In genomic region chr11:118899296-118899688, GRCh38 we compare ENCODE assay signal across 30 cellular contexts. TPM values are rescaled to one million over a fixed set of nuclear protein-coding genes. Genes with fewer than 3 reads are reported as not detected.
DNase-seq lines count a peak whose midpoint lies in the region; ATAC-seq and TF ChIP-seq lines count a peak whose summit lies in the region.
"Had no signal": no experiment of that assay in that cellular context is flagged by ENCODE, and none has a peak within 500 bp of the region (broad histone marks: within the 10 kb centered on the region; RNA-seq: fewer than 3 reads in every experiment).

No MANE protein-coding gene starts in this region.

- no peak overlapping the region for H3K27ac ChIP-seq in CD8-positive, alpha-beta T cell (ENCODE audit: low read depth, low read length)
- H3K27ac ChIP-seq in RWPE1 (peak overlapping the region; percentile 63), gastroesophageal sphincter (peak overlapping the region in 3 of 4 donors; percentile 10 to 47 (median 45)), tibial artery (peak overlapping the region; percentile 31 to 46)
- H3K27ac ChIP-seq: left ventricle myocardium inferior, tibial nerve had no signal

- DNase-seq in CD8-positive, alpha-beta T cell, result no peak
- no peak for DNase-seq in RWPE1 (ENCODE audit: low spot score)
- no peak for DNase-seq in tibial artery
- no peak for DNase-seq in HCEC 1CT
- DNase-seq in left colon, result no peak
- DNase-seq in LoVo (ENCODE audit: low spot score), result no peak
- DNase-seq: activated CD4-positive, alpha-beta memory T cell treated with anti-CD3 and anti-CD28 coated beads, Interleukin-2, amount 10 ng/mL, durations not matched to agents 7 days and 5 days; activated CD8-positive, alpha-beta memory T cell treated with anti-CD3 and anti-CD28 coated beads, Interleukin-2, amount 50 U/mL, for 4 hours; activated naive CD4-positive, alpha-beta T cell treated with anti-CD3 and anti-CD28 coated beads, Interleukin-2, amount 50 U/mL, for 16 hours; amygdala; DMS 273 treated with DMSO at 0.1 percent for 48 hours; effector CD8-positive, alpha-beta T cell; glutamatergic neuron; GOT3; KBM-7; left ventricle myocardium inferior; mesendoderm; NCI-H1105 treated with DMSO at 0.1 percent for 48 hours; NCI-H1930; NCI-H526; stimulated activated CD4-positive, alpha-beta T cell treated with anti-CD3 and anti-CD28 coated beads, Interleukin-12 subunit alpha, Interleukin-12 subunit beta, amount 100 ng/mL, for 4 hours; stimulated activated CD4-positive, alpha-beta T cell treated with anti-CD3 and anti-CD28 coated beads, Interleukin-2, amount 100 ng/mL, for 48 hours had no signal

- H3K9me3 ChIP-seq in CD8-positive, alpha-beta T cell (ENCODE audit: low read length), result no peaks in the 10 kb centered on the region
- H3K9me3 ChIP-seq in gastroesophageal sphincter (no peaks in the 10 kb centered on the region), tibial artery (no peaks in the 10 kb centered on the region)
- H3K9me3 ChIP-seq: left ventricle myocardium inferior, tibial nerve had no signal

- no CpG with 5 or more reads among the region's 6 CpGs for WGBS in gastroesophageal sphincter (ENCODE audit: low coverage in 1 of 2), 2 donors

- H3K4me3 ChIP-seq in CD8-positive, alpha-beta T cell (ENCODE audit: low read depth, low read length), result no peak overlapping the region
- no peak overlapping the region for H3K4me3 ChIP-seq in gastroesophageal sphincter
- no peak overlapping the region for H3K4me3 ChIP-seq in tibial artery
- H3K4me3 ChIP-seq: left ventricle myocardium inferior, tibial nerve had no signal

- peaks cover 71% of the 10 kb centered on the region for H3K36me3 Mint-ChIP-seq in CD8-positive, alpha-beta T cell

- no peak for TF ChIP-seq POLR2A in gastroesophageal sphincter (IDR thresholded peaks at IDR 0.05)

- intact Hi-C loops in CD8-positive, alpha-beta T cell (cut with DNase I, micrococcal nuclease), result loop anchor here in 1 of 2 experiments (5.0 kb wide), 1 partner anchor 37 kb away; no protein-coding TSS in a partner anchor
- intact Hi-C loops in tibial artery (cut with DNase I; ENCODE audit: low total_unique reads) (no loop called here), left colon (cut with DNase I, micrococcal nuclease) (no loop called here)

- TF ChIP-seq CTCF in CD8-positive, alpha-beta T cell (IDR thresholded peaks at IDR 0.05), result no peak
- TF ChIP-seq CTCF in RWPE1 (conservative IDR thresholded peaks at IDR 0.05; ENCODE audit: low read depth) (no peak), gastroesophageal sphincter (IDR thresholded peaks at IDR 0.05) (no peak), tibial artery (IDR thresholded peaks at IDR 0.05) (no peak)

- POLR2A ChIA-PET in CD8-positive, alpha-beta T cell (lab: Charles Lee), result interaction anchor here (1.2 to 6.6 kb wide), 3 partner anchors 13 to 110 kb away, joined by 4 to 182 read pairs (median 5); partner anchors contain the start of genes BCL9L and DDX6
- POLR2A ChIA-PET in RWPE1 (lab: Yijun Ruan, JAX; ENCODE audit: low non-redundant PET), result no interaction called here

- H3K27me3 Mint-ChIP-seq in CD8-positive, alpha-beta T cell (ENCODE audit: low read depth), result no peaks in the 10 kb centered on the region
- H3K27me3 Mint-ChIP-seq: activated CD4-positive, alpha-beta memory T cell treated with anti-CD3 and anti-CD28 coated beads, Interleukin-2, amount 10 ng/mL, durations not matched to agents 7 days and 5 days; activated T-helper 17 cell treated with anti-CD3 and anti-CD28 coated beads, Interleukin-2, amount 50 U/mL, for 72 hours had no signal

- H3K4me3 Mint-ChIP-seq in CD8-positive, alpha-beta T cell, result no peak overlapping the region
- H3K4me3 Mint-ChIP-seq: activated CD4-positive, alpha-beta memory T cell treated with anti-CD3 and anti-CD28 coated beads, Interleukin-2, amount 10 ng/mL, durations not matched to agents 7 days and 5 days; activated T-helper 17 cell treated with anti-CD3 and anti-CD28 coated beads, Interleukin-2, amount 50 U/mL, for 72 hours had no signal

- no peaks in the 10 kb centered on the region for H3K27me3 ChIP-seq in CD8-positive, alpha-beta T cell (ENCODE audit: insufficient read depth, low read length)
- H3K27me3 ChIP-seq in gastroesophageal sphincter (no peaks in the 10 kb centered on the region), tibial artery (no peaks in the 10 kb centered on the region)
- H3K27me3 ChIP-seq: tibial nerve had no signal

- no peaks in the 10 kb centered on the region for H3K9me3 Mint-ChIP-seq in CD8-positive, alpha-beta T cell
- H3K9me3 Mint-ChIP-seq: activated CD4-positive, alpha-beta memory T cell treated with anti-CD3 and anti-CD28 coated beads, Interleukin-2, amount 10 ng/mL, durations not matched to agents 7 days and 5 days; activated T-helper 17 cell treated with anti-CD3 and anti-CD28 coated beads, Interleukin-2, amount 50 U/mL, for 72 hours had no signal

- H3K36me3 ChIP-seq in CD8-positive, alpha-beta T cell (ENCODE audit: insufficient read depth, low read length), result peaks cover 45% of the 10 kb centered on the region
- peaks cover 0 to 95% of the 10 kb centered on the region in 2 donors for H3K36me3 ChIP-seq in gastroesophageal sphincter
- H3K36me3 ChIP-seq in tibial artery, result peaks cover 56 to 99% (median 86%) of the 10 kb centered on the region in 3 donors

- H3K4me1 ChIP-seq in CD8-positive, alpha-beta T cell (ENCODE audit: insufficient read depth, low read length), result peaks cover 50% of the 10 kb centered on the region
- H3K4me1 ChIP-seq in gastroesophageal sphincter (peaks cover 0 to 79% (median 0%) of the 10 kb centered on the region in 3 donors), tibial artery (peaks cover 0 to 49% (median 12%) of the 10 kb centered on the region in 4 donors)
- H3K4me1 ChIP-seq: left ventricle myocardium inferior had no signal

- peak overlapping the region; percentile 45 for H3K27ac Mint-ChIP-seq in CD8-positive, alpha-beta T cell
- H3K27ac Mint-ChIP-seq: activated CD4-positive, alpha-beta memory T cell treated with anti-CD3 and anti-CD28 coated beads, Interleukin-2, amount 10 ng/mL, durations not matched to agents 7 days and 5 days; progenitor cell of endocrine pancreas had no signal

- CTCF ChIA-PET in CD8-positive, alpha-beta T cell (lab: Charles Lee), result interaction anchor here (1.6 to 4.2 kb wide), 2 partner anchors 109 to 209 kb away, joined by 5 to 13 read pairs; partner anchors contain the start of gene DDX6
- CTCF ChIA-PET in RWPE1 (lab: Yijun Ruan, JAX), result no interaction called here

- no peak for TF ChIP-seq EP300 in gastroesophageal sphincter (IDR thresholded peaks at IDR 0.05)

- ATAC-seq in CD8-positive, alpha-beta T cell, result no peak
- ATAC-seq in gastroesophageal sphincter (no peak), left colon (no peak)
- ATAC-seq: activated T-helper 17 cell treated with anti-CD3 and anti-CD28 coated beads, Interleukin-2, amount 50 U/mL, for 72 hours; Right ventricle myocardium inferior; sciatic nerve had no signal

- peaks cover 63% of the 10 kb centered on the region for H3K4me1 Mint-ChIP-seq in CD8-positive, alpha-beta T cell (ENCODE audit: low read depth)

RNA-seq across cellular contexts. Expression of gene CXCR5, which starts 15.6 kb away (rescaled TPM):
- 1 to 10 TPM; 7.6 to 8.0 TPM for total RNA-seq in CD8-positive, alpha-beta T cell
- total RNA-seq in gastroesophageal sphincter (under 1 TPM in 1 of 4 donors, not detected in 3; 0.08 TPM), left colon (under 1 TPM; 0.12 to 0.39 TPM)
- total RNA-seq: epithelial cell of proximal tubule, left ventricle myocardium inferior, MCF 10A, progenitor cell of endocrine pancreas, Right ventricle myocardium inferior, tibial nerve had no signal

RNA-seq across cellular contexts. Expression of gene BCL9L, which starts 26.4 kb away (rescaled TPM):
- total RNA-seq in CD8-positive, alpha-beta T cell, result 100 to 1,000 TPM; 437 to 439 TPM
- 10 to 100 TPM; 24.6 to 66.2 (median 30.8) TPM for total RNA-seq in gastroesophageal sphincter
- 10 to 100 TPM; 36.4 to 36.5 TPM for total RNA-seq in left colon

RNA-seq across cellular contexts. Expression of gene UPK2, which starts 56.8 kb away (rescaled TPM):
- not detected for total RNA-seq in CD8-positive, alpha-beta T cell
- not detected for total RNA-seq in gastroesophageal sphincter
- total RNA-seq in left colon, result not detected
- total RNA-seq: activated CD4-positive, alpha-beta memory T cell treated with anti-CD3 and anti-CD28 coated beads, Interleukin-2, amount 10 ng/mL, durations not matched to agents 7 days and 5 days; epithelial cell of proximal tubule; left ventricle myocardium inferior; MCF 10A; Right ventricle myocardium inferior; sciatic nerve; tibial nerve had no signal

Comparison
In these comparisons a context has a peak if more than half of its experiments do, and no peak if none do; other contexts are left out.
1. RNA of gene CXCR5, which starts 15.6 kb away (total RNA-seq): 7.6 to 8.0 TPM in CD8-positive, alpha-beta T cell; 0.12 to 0.39 TPM in left colon and 0.08 TPM in gastroesophageal sphincter; every median in the first group is over 4 times any median in the second.
2. RNA of gene BCL9L, which starts 26.4 kb away (total RNA-seq): 437 to 439 TPM in CD8-positive, alpha-beta T cell; 36.4 to 36.5 TPM in left colon and 24.6 to 66.2 TPM in gastroesophageal sphincter; every median in the first group is over 4 times any median in the second.